ENCODE assay signal across 1 cellular context in the genomic region with DNA sequence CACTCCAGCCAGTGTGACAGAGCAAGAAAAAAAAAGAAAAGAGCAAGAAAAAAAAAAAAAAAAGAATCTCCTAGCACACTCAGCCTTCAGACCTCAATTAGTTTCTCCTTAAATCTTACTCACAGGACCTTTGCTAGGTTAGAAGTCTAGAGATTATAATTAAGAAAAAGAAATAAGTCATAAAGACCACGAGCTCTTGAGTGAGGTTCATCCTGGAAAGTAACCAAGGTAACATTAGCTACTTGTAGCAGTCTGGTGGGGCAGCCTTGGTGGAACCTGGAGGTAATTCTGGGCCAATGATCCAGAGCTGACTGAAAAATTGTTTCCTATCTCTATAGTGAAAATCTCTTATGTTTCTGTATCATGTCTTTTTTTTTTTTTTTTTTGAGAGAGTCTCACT.
TF ChIP-seq lines count a peak whose summit lies in the region.

No MANE protein-coding gene starts in this region.

TF ChIP-seq in endothelial cell of umbilical vein, 7 proteins besides CTCF, POLR2A, EP300 and RAD21:
- no peak for TF ChIP-seq JUN (IDR thresholded peaks at IDR 0.05; ENCODE audit: borderline replicate concordance, insufficient read depth, insufficient read length, low read depth)
- TF ChIP-seq MYC (IDR thresholded peaks at IDR 0.05; ENCODE audit: low read depth, low read length), result no peak
- no peak for TF ChIP-seq FOS (IDR thresholded peaks at IDR 0.05; ENCODE audit: borderline replicate concordance, insufficient read depth, low read length)
- TF ChIP-seq, protein P1, sequence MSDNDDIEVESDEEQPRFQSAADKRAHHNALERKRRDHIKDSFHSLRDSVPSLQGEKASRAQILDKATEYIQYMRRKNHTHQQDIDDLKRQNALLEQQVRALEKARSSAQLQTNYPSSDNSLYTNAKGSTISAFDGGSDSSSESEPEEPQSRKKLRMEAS (IDR thresholded peaks at IDR 0.05; ENCODE audit: insufficient read depth, insufficient read length), result no peak
- no peak for TF ChIP-seq EZH2 (IDR thresholded peaks at IDR 0.05; ENCODE audit: borderline replicate concordance, low read depth, low read length, severe bottlenecking)
